9 cellular contexts compared by ENCODE assay signal in genomic region chr14:80621701-80622100, GRCh38.
DNase-seq lines count a peak whose midpoint lies in the region; ATAC-seq and TF ChIP-seq lines count a peak whose summit lies in the region.
"Had no signal": no experiment of that assay in that cellular context is flagged by ENCODE, and none has a peak within 500 bp of the region (broad histone marks: within the 10 kb centered on the region; RNA-seq: fewer than 3 reads in every experiment).

No MANE protein-coding gene starts in this region.

- no peak overlapping the region for H3K9ac ChIP-seq in BLaER1 treated with 17β-estradiol and CSF1 and Interleukin-3, amounts not matched to agents 10 nM and 100 nM

- peak overlapping the region; percentile 19 to 63 (median 28); a peak in 15 of 22 replicates for H3K4me2 ChIP-seq in BLaER1 treated with 17β-estradiol and CSF1 and Interleukin-3, amounts not matched to agents 10 nM and 100 nM

- peaks cover 0 to 4% (median 0%) of the 10 kb centered on the region in 11 experiments; a peak in 6 of 22 replicates for H3K36me3 ChIP-seq in BLaER1 treated with 17β-estradiol and CSF1 and Interleukin-3, amounts not matched to agents 10 nM and 100 nM
- H3K36me3 ChIP-seq in Peyer's patch: no peaks in the 10 kb centered on the region

- H3K4me1 ChIP-seq in BLaER1 treated with 17β-estradiol and CSF1 and Interleukin-3, amounts not matched to agents 10 nM and 100 nM: peaks cover 4 to 8% (median 6%) of the 10 kb centered on the region in 10 experiments; a peak in 12 of 20 replicates
- H3K4me1 ChIP-seq in Peyer's patch: no peaks in the 10 kb centered on the region

- peak; percentile 84 for ATAC-seq in GM21390 (IDR thresholded peaks at IDR 0.05; ENCODE audit: unreplicated experiment)
- peak; percentile 61 for ATAC-seq in HG03521 (IDR thresholded peaks at IDR 0.05; ENCODE audit: unreplicated experiment)

- no peaks in the 10 kb centered on the region for H4K20me1 ChIP-seq in BLaER1 treated with 17β-estradiol and CSF1 and Interleukin-3, amounts not matched to agents 10 nM and 100 nM

- H3K27me3 ChIP-seq in BLaER1 treated with 17β-estradiol and CSF1 and Interleukin-3, amounts not matched to agents 10 nM and 100 nM: no peaks in the 10 kb centered on the region
- no peaks in the 10 kb centered on the region for H3K27me3 ChIP-seq in Peyer's patch

- peak overlapping the region in 5 of 11 experiments; percentile 13 to 65 (median 27); a peak in 7 of 22 replicates for H3K27ac ChIP-seq in BLaER1 treated with 17β-estradiol and CSF1 and Interleukin-3, amounts not matched to agents 10 nM and 100 nM
- no peak overlapping the region for H3K27ac ChIP-seq in Peyer's patch

- DNase-seq in fibroblast of gingiva (ENCODE audit: low read depth): peak; percentile 97
- no peak for DNase-seq in NCI-H2227 treated with DMSO at 0.1 percent for 48 hours (lab: John Stamatoyannopoulos, UW)
- no peak for DNase-seq in Peyer's patch
- DNase-seq in occipital lobe (lab: John Stamatoyannopoulos, UW): no peak
- DNase-seq in OCI-M2 (lab: John Stamatoyannopoulos, UW; ENCODE audit: unreplicated experiment): no peak
- DNase-seq: activated naive CD4-positive, alpha-beta T cell treated with anti-CD3 and anti-CD28 coated beads, Interleukin-2, amount 50 U/mL, for 16 hours had no signal

- TF ChIP-seq POLR2A in Peyer's patch (IDR thresholded peaks at IDR 0.05): no peak

- H3K4me3 ChIP-seq in BLaER1 treated with 17β-estradiol and CSF1 and Interleukin-3, amounts not matched to agents 10 nM and 100 nM: no peak overlapping the region
- no peak overlapping the region for H3K4me3 ChIP-seq in Peyer's patch

- H3K9me3 ChIP-seq in BLaER1 treated with 17β-estradiol and CSF1 and Interleukin-3, amounts not matched to agents 10 nM and 100 nM (replicated peaks in 1 of 11): peaks cover 3 to 23% (median 11%) of the 10 kb centered on the region in 11 experiments; a peak in 19 of 22 replicates
- no peaks in the 10 kb centered on the region for H3K9me3 ChIP-seq in Peyer's patch

- TF ChIP-seq CTCF in Peyer's patch (IDR thresholded peaks at IDR 0.05): no peak
